In genomic region chrX:152245231-152245630, GRCh38 we compare ENCODE assay signal across 16 cellular contexts.
DNase-seq lines count a peak whose midpoint lies in the region; ATAC-seq and TF ChIP-seq lines count a peak whose summit lies in the region.
"Had no signal": no experiment of that assay in that cellular context is flagged by ENCODE, and none has a peak within 500 bp of the region (broad histone marks: within the 10 kb centered on the region; RNA-seq: fewer than 3 reads in every experiment).

No MANE protein-coding gene starts in this region.

- no peak overlapping the region for H2AFZ ChIP-seq in SK-N-SH (ENCODE audit: low read depth)

- TF ChIP-seq CTCF in SK-N-SH (IDR thresholded peaks at IDR 0.05) (no peak), foreskin keratinocyte (conservative IDR thresholded peaks at IDR 0.05) (no peak)

- H3K27ac ChIP-seq in SK-N-SH (ENCODE audit: low read depth in 2 of 2, low read length in 1 of 2) (no peak overlapping the region), foreskin keratinocyte (no peak overlapping the region)

- no peak overlapping the region for H3K4me3 ChIP-seq in SK-N-SH (ENCODE audit: low read depth in 2 of 2, low read length in 1 of 2)

- no peaks in the 10 kb centered on the region for H4K20me1 ChIP-seq in SK-N-SH (ENCODE audit: insufficient read depth)

- no peak for TF ChIP-seq EP300 in SK-N-SH (IDR thresholded peaks at IDR 0.05; ENCODE audit: borderline replicate concordance in 1 of 2, low read depth in 1 of 2, low read length in 1 of 2)

- H3K9me3 ChIP-seq in SK-N-SH, result no peaks in the 10 kb centered on the region

- no peak overlapping the region for H3K4me2 ChIP-seq in SK-N-SH

- no peaks in the 10 kb centered on the region for H3K36me3 ChIP-seq in SK-N-SH (replicated peaks in 1 of 2; ENCODE audit: control insufficient read depth in 1 of 2, insufficient read depth in 2 of 2, low read length in 1 of 2)

- H3K4me1 ChIP-seq in SK-N-SH (ENCODE audit: control insufficient read depth in 1 of 2, insufficient read depth in 2 of 2, low read depth in 1 of 2, low read length in 1 of 2) (no peaks in the 10 kb centered on the region), foreskin keratinocyte (no peaks in the 10 kb centered on the region)

- H3K27me3 ChIP-seq in SK-N-SH (ENCODE audit: insufficient read depth) (no peaks in the 10 kb centered on the region), foreskin keratinocyte (no peaks in the 10 kb centered on the region)

- CTCF ChIA-PET in SK-N-SH (lab: Yijun Ruan, JAX), result no interaction called here

- no peaks in the 10 kb centered on the region for H3F3A ChIP-seq in SK-N-SH (replicated peaks; ENCODE audit: insufficient read depth)

- POLR2A ChIA-PET in SK-N-SH (lab: Yijun Ruan, JAX), result no interaction called here

- no peaks in the 10 kb centered on the region for H3K79me2 ChIP-seq in SK-N-SH (ENCODE audit: insufficient read depth)

- H3K9ac ChIP-seq in SK-N-SH, result no peak overlapping the region

- 17% methylated on average over 2 of the region's 2 CpGs for WGBS in SK-N-SH (ENCODE audit: low lambda C conversion rate)

- ATAC-seq in foreskin keratinocyte, result peak; percentile 75
- no peak for ATAC-seq in GM18907 (IDR thresholded peaks at IDR 0.05; ENCODE audit: unreplicated experiment)
- ATAC-seq: T-cell had no signal

- no peak for TF ChIP-seq RAD21 in SK-N-SH (IDR thresholded peaks at IDR 0.05; ENCODE audit: low read length)

- no peaks in the 10 kb centered on the region for H3K9me2 ChIP-seq in SK-N-SH

- DNase-seq in Daoy (ENCODE audit: low read depth), result peak; percentile 50
- peak; percentile 55 for DNase-seq in HT1080 (ENCODE audit: low read depth)
- no peak for DNase-seq in SK-N-SH
- peak; percentile 23 to 37 for DNase-seq in foreskin keratinocyte
- DNase-seq in pons (ENCODE audit: low spot score), result no peak
- DNase-seq in SIG-M5 (lab: John Stamatoyannopoulos, UW), result no peak
- DNase-seq: ACHN, COR-L47, DMS53, GOT3, Kasumi-1, NCI-H187 treated with DMSO at 0.1 percent for 48 hours, NCI-H69, OCI-M1, T-cell had no signal

TF ChIP-seq in SK-N-SH, 30 proteins besides CTCF, POLR2A, EP300 and RAD21:
- TF ChIP-seq FOSL2 (IDR thresholded peaks at IDR 0.05; ENCODE audit: borderline replicate concordance, low read depth) (peak; percentile 12; the same call in 1 of the 2 replicates), MEF2A (IDR thresholded peaks at IDR 0.05; ENCODE audit: borderline replicate concordance, low read depth) (no peak)

Comparison
In these comparisons a context has a peak if more than half of its experiments do, and no peak if none do; other contexts are left out.
1. DNase-seq: peak in Daoy (single experiment), HT1080 (single experiment) and foreskin keratinocyte (2 of 2); none in SK-N-SH (single experiment), pons (single experiment) and SIG-M5 (single experiment).